In genomic region chr4:128287159-128287870, GRCh38 we compare ENCODE assay signal across 8 cellular contexts. TPM values are rescaled to one million over a fixed set of nuclear protein-coding genes. Genes with fewer than 3 reads are reported as not detected.
DNase-seq lines count a peak whose midpoint lies in the region; ATAC-seq, FAIRE-seq and TF ChIP-seq lines count a peak whose summit lies in the region.

PGRMC2 (minus strand) TSS chr4:128287813; CDS start chr4:128287790, 23 bp downstream.

- ATAC-seq in HCT116 (peak; percentile 18), GM12878 (peak; percentile 13), HG02884 (IDR thresholded peaks at IDR 0.05; ENCODE audit: unreplicated experiment) (no peak)

- RAD21 ChIA-PET in HCT116 (lab: Charles Lee; ENCODE audit: low non-redundant PET in 1 of 2, low total read pairs in 2 of 2, uncharacterized antibody in 2 of 2, unreplicated experiment in 2 of 2) = no interaction called here
- RAD21 ChIA-PET in GM12878 (lab: Charles Lee; ENCODE audit: unreplicated experiment) = no interaction called here

- no peaks in the 10 kb centered on the region for H3K9me2 ChIP-seq in HCT116 (ENCODE audit: insufficient read depth)

- peak; percentile 11 for TF ChIP-seq POLR2A in HCT116 (IDR thresholded peaks at IDR 0.05; ENCODE audit: borderline replicate concordance, extremely low read depth, insufficient read depth, insufficient read length)
- peak; percentile 52; the same call in 1 of the 2 replicates for TF ChIP-seq POLR2A in GM12878 (IDR thresholded peaks at IDR 0.05; ENCODE audit: low read depth, low read length)

- intact Hi-C loops in HCT116 (cut with micrococcal nuclease) (loop anchor here (5.0 to 10.0 kb wide), 3 partner anchors 223 to 525 kb away; partner anchors contain the start of gene LARP1B), GM12878 (cut with micrococcal nuclease; ENCODE audit: unreplicated experiment) (loop anchor here (5.0 to 10.0 kb wide), 4 partner anchors 225 to 805 kb away; partner anchors contain the start of genes ABHD18, LARP1B, MFSD8 and SCLT1)

- no TSS peak for BruUV-seq in HCT116 (replicated peaks; lab: Mats Ljungman, UMichigan)
- no TSS peak for BruUV-seq in GM12878 (replicated peaks; lab: Mats Ljungman, UMichigan)

- SMC1A ChIA-PET in GM12878 (lab: Charles Lee; ENCODE audit: uncharacterized antibody, unreplicated experiment) = interaction anchor here (1.0 to 2.4 kb wide), 3 partner anchors 11 to 24 kb away, joined by 3 to 15 read pairs (median 3); no protein-coding TSS in a partner anchor

- H3K4me2 ChIP-seq in HCT116 (ENCODE audit: low read length) (peak within 1 kb of the TSS; percentile 89), GM12878 (ENCODE audit: control insufficient read depth, insufficient read depth) (peak within 1 kb of the TSS; percentile 89)

- H3K4me3 ChIP-seq in HCT116 (replicated peaks in 1 of 2; ENCODE audit: low read depth in 1 of 2, low read length in 2 of 2) (peak within 1 kb of the TSS; percentile 74 to 80), GM12878 (peak within 1 kb of the TSS; percentile 97), skeletal muscle tissue (ENCODE audit: low read length in 3 of 3) (peak within 1 kb of the TSS; percentile 78 to 92 (median 89))

- in situ Hi-C loops in GM12878 (cut with MboI) = loop anchor here (10.0 kb wide), 1 partner anchor 527 kb away; no protein-coding TSS in a partner anchor

- H3K79me2 ChIP-seq in HCT116 (ENCODE audit: insufficient read depth, low read length) (peaks cover 47% of the 10 kb centered on the region), GM12878 (ENCODE audit: control insufficient read depth, insufficient read depth, low read length) (peaks cover 54% of the 10 kb centered on the region)

- CTCF ChIA-PET in HCT116 (lab: Charles Lee) (interaction anchor here (0.8 kb wide), 1 partner anchor 9 kb away, joined by 3 read pairs; no protein-coding TSS in a partner anchor), GM12878 (lab: Yijun Ruan, JAX) (interaction anchor here (0.9 to 1.0 kb wide), 2 partner anchors 11 to 94 kb away, joined by 3 read pairs; no protein-coding TSS in a partner anchor)

- H3K4me1 ChIP-seq in HCT116 (ENCODE audit: control insufficient read depth in 1 of 2, insufficient read depth in 2 of 2, low read length in 2 of 2) (peaks cover 10 to 19% of the 10 kb centered on the region in 2 experiments; a peak in 3 of 4 replicates), GM12878 (ENCODE audit: control insufficient read depth, insufficient read depth, low read length) (no peaks in the 10 kb centered on the region), skeletal muscle tissue (ENCODE audit: control insufficient read depth in 3 of 3, insufficient read depth in 3 of 3, low read length in 3 of 3) (peaks cover 13 to 14% (median 14%) of the 10 kb centered on the region in 3 donors)

- TF ChIP-seq CTCF in HCT116 (IDR thresholded peaks at IDR 0.05 in 2 of 3, conservative IDR thresholded peaks at IDR 0.05 in 1 of 3; ENCODE audit: borderline replicate concordance in 1 of 3, insufficient read depth in 1 of 3, low read depth in 2 of 3, low read length in 2 of 3) = no peak
- no peak for TF ChIP-seq CTCF in GM12878 (IDR thresholded peaks at IDR 0.05 in 2 of 3, conservative IDR thresholded peaks at IDR 0.05 in 1 of 3; ENCODE audit: control insufficient read depth in 2 of 3, extremely low read depth in 1 of 3, insufficient read depth in 1 of 3, low read depth in 3 of 3, low read length in 3 of 3)

- H3K9ac ChIP-seq in HCT116 (ENCODE audit: low read length) (peak within 1 kb of the TSS; percentile 80), GM12878 (ENCODE audit: control insufficient read depth, insufficient read depth, low read length) (peak within 1 kb of the TSS; percentile 77), skeletal muscle tissue (ENCODE audit: low read depth in 1 of 3, low read length in 3 of 3) (peak within 1 kb of the TSS; percentile 76 to 94 (median 93))

- POLR2A ChIA-PET in HCT116 (lab: Charles Lee) (interaction anchor here (0.5 to 0.7 kb wide), 2 partner anchors 100 to 105 kb away, joined by 3 read pairs; no protein-coding TSS in a partner anchor), GM12878 (lab: Charles Lee) (interaction anchor here (0.7 to 1.5 kb wide), 2 partner anchors 11 to 521 kb away, joined by 3 to 4 read pairs; no protein-coding TSS in a partner anchor)

- no peak for TF ChIP-seq EP300 in GM12878 (IDR thresholded peaks at IDR 0.05; ENCODE audit: borderline replicate concordance in 1 of 2, control insufficient read depth in 1 of 2, low read depth in 2 of 2, low read length in 2 of 2)

- TF ChIP-seq RAD21 in HCT116 (IDR thresholded peaks at IDR 0.05; ENCODE audit: low read depth) (no peak), GM12878 (IDR thresholded peaks at IDR 0.05; ENCODE audit: insufficient read depth, low read depth, low read length) (no peak)

- peak within 1 kb of the TSS; percentile 63 for H3K27ac ChIP-seq in HCT116 (ENCODE audit: low read depth, low read length)
- H3K27ac ChIP-seq in GM12878 (ENCODE audit: control insufficient read depth, insufficient read depth) = peak within 1 kb of the TSS; percentile 87
- peak within 1 kb of the TSS; percentile 94 for H3K27ac ChIP-seq in skeletal muscle tissue (ENCODE audit: low read depth, low read length)

- no peak for FAIRE-seq in GM12878 (lab: Jason Lieb, UNC)

- DNase-seq in NCI-H1436 (lab: John Stamatoyannopoulos, UW) = peak; percentile 13
- DNase-seq in NCI-H1436 treated with DMSO at 0.1 percent for 48 hours (lab: John Stamatoyannopoulos, UW) = no peak
- DNase-seq in HCT116 (ENCODE audit: low read depth, low spot score) = no peak
- peak; percentile 65 for DNase-seq in NCI-H82 (lab: John Stamatoyannopoulos, UW)
- no peak for DNase-seq in GM12878 (ENCODE audit: low read depth, low spot score)
- DNase-seq in iPS-NIHi11 (ENCODE audit: low spot score) = peak; percentile 54

- H2AFZ ChIP-seq in HCT116 (ENCODE audit: low read depth, low read length, poor library complexity, severe bottlenecking) = no peak within 1 kb of the TSS
- H2AFZ ChIP-seq in GM12878 (ENCODE audit: control insufficient read depth, low read depth, low read length) = peak within 1 kb of the TSS; percentile 96

- no peaks in the 10 kb centered on the region for H3K27me3 ChIP-seq in HCT116 (ENCODE audit: insufficient read depth, low read length)
- H3K27me3 ChIP-seq in GM12878 (replicated peaks in 1 of 2; ENCODE audit: control insufficient read depth in 2 of 2, insufficient read depth in 2 of 2, low read length in 1 of 2) = no peaks in the 10 kb centered on the region
- H3K27me3 ChIP-seq in skeletal muscle tissue (ENCODE audit: control insufficient read depth in 3 of 3, insufficient read depth in 3 of 3, low read length in 3 of 3) = no peaks in the 10 kb centered on the region

- H3K36me3 ChIP-seq in HCT116 (ENCODE audit: control insufficient read depth in 1 of 2, insufficient read depth in 2 of 2, low read length in 2 of 2) (no peaks in the 10 kb centered on the region), GM12878 (ENCODE audit: control insufficient read depth in 2 of 2, insufficient read depth in 2 of 2, low read length in 1 of 2) (no peaks in the 10 kb centered on the region), skeletal muscle tissue (ENCODE audit: control insufficient read depth in 3 of 3, insufficient read depth in 3 of 3, low read length in 3 of 3) (no peaks in the 10 kb centered on the region)

- WGBS in GM12878 (ENCODE audit: insufficient coverage, insufficient replicate concordance, low lambda C conversion rate, missing lambda C conversion rate) = under 1% methylated on average over 33 of the region's 65 CpGs

- H3K9me3 ChIP-seq in HCT116 (ENCODE audit: control insufficient read depth in 1 of 2, insufficient read depth in 1 of 2, low read depth in 1 of 2, low read length in 2 of 2) (no peaks in the 10 kb centered on the region), GM12878 (replicated peaks; ENCODE audit: control insufficient read depth, insufficient read depth, low read length) (no peaks in the 10 kb centered on the region), skeletal muscle tissue (ENCODE audit: control insufficient read depth in 3 of 3, low read length in 3 of 3) (no peaks in the 10 kb centered on the region)

- H4K20me1 ChIP-seq in HCT116 (ENCODE audit: insufficient read depth) = peaks cover 5% of the 10 kb centered on the region; the same call in 1 of the 2 replicates
- no peaks in the 10 kb centered on the region for H4K20me1 ChIP-seq in GM12878 (ENCODE audit: control insufficient read depth, insufficient read depth)

TF ChIP-seq in HCT116, 20 proteins besides CTCF, POLR2A, EP300 and RAD21 (continues in another document):
- TF ChIP-seq ATF3 (IDR thresholded peaks at IDR 0.05) (no peak), YY1 (IDR thresholded peaks at IDR 0.05; ENCODE audit: extremely low read depth, insufficient replicate concordance, low read depth, low read length) (peak; percentile 91)

TF ChIP-seq in GM12878, 131 proteins besides CTCF, POLR2A, EP300 and RAD21 (continues in another document):
- TF ChIP-seq E2F4 (IDR thresholded peaks at IDR 0.05; ENCODE audit: low read depth, low read length) = no peak
- no peak for TF ChIP-seq SRF (IDR thresholded peaks at IDR 0.05; ENCODE audit: low read depth in 2 of 2, low read length in 2 of 2)

RNA-seq across cellular contexts. Expression of gene PGRMC2, which starts in this region (rescaled TPM):
- total RNA-seq in HCT116 (2021; ENCODE audit: unreplicated experiment) = 52.3 TPM
- 13.9 and 14.9 TPM in 2 replicates for polyA plus RNA-seq in HCT116 (2012)
- total RNA-seq in GM12878 (2013; cell fraction: nucleolus; rRNA removed) = 17.0 and 19.7 TPM in 2 replicates
- total RNA-seq in GM12878 (2014; rRNA removed) = 6.3 and 7.0 TPM in 2 replicates
- total RNA-seq in GM12878 (2014; rRNA removed; fragmentation: Illumina TruSeq; extraction: Trizol) = 11.5 TPM in 2 replicates
- total RNA-seq in GM12878 (2021) = 27.5 and 30.2 TPM in 2 replicates
- 11.8 TPM for polyA plus RNA-seq in GM12878 (2011; ENCODE audit: low read depth)
- 11.0 and 21.5 TPM in 2 replicates for polyA plus RNA-seq in GM12878 (2011; rRNA removed)
- polyA plus RNA-seq in GM12878 (2011; cell fraction: cytosol; rRNA removed) = 2.6 and 3.8 TPM in 2 replicates
- polyA plus RNA-seq in GM12878 (2011; cell fraction: nucleus; rRNA removed) = 4.5 and 4.7 TPM in 2 replicates
- 32.0 and 37.9 TPM in 2 replicates for polyA plus RNA-seq in GM12878 (2012)
- 38.4 and 57.5 TPM in 2 replicates for polyA plus RNA-seq in GM12878 (2014; fragmentation: Illumina TruSeq; extraction: Trizol)
- polyA plus RNA-seq in GM12878 (2014; fragmentation: Nextera tagmentation; extraction: Ambion mirVana) = 10 to 100 TPM in 1 of 2 experiments, 1 to 10 TPM in 1; 7.0 to 12.5 TPM
- 9.0 and 10.2 TPM in 2 replicates for polyA plus RNA-seq in GM12878 (2014; rRNA removed)
- polyA plus RNA-seq in GM12878 (2016; fragmentation: Nextera tagmentation; extraction: Ambion mirVana) = 10 to 100 TPM; 23.8 to 25.4 TPM
- polyA minus RNA-seq in GM12878 (2011; rRNA and poly(A)+ RNA removed) = 2.1 and 2.3 TPM in 2 replicates
- polyA minus RNA-seq in GM12878 (2011; cell fraction: cytosol; rRNA and poly(A)+ RNA removed) = 1.9 and 2.4 TPM in 2 replicates
- 3.4 and 3.9 TPM in 2 replicates for polyA minus RNA-seq in GM12878 (2011; cell fraction: nucleus; rRNA and poly(A)+ RNA removed)
- 28.2 TPM for total RNA-seq in skeletal muscle tissue

Comparison
In these comparisons a context has a peak if more than half of its experiments do, and no peak if none do; other contexts are left out.
1. DNase-seq: peak in NCI-H1436 (single experiment), NCI-H82 (single experiment) and iPS-NIHi11 (single experiment); none in NCI-H1436 treated with DMSO at 0.1 percent for 48 hours (single experiment), HCT116 (single experiment) and GM12878 (single experiment).
2. Peak in every context shown above with its lines, with median percentiles within 50 percentile points of each other: H3K27ac ChIP-seq, H3K4me3 ChIP-seq and H3K9ac ChIP-seq.